ENCODE assay signal across 19 cellular contexts in genomic region chr5:173627860-173628392, GRCh38. TPM values are rescaled to one million over a fixed set of nuclear protein-coding genes. Genes with fewer than 3 reads are reported as not detected.
DNase-seq lines count a peak whose midpoint lies in the region; ATAC-seq lines count a peak whose summit lies in the region.
"Had no signal": no experiment of that assay in that cellular context is flagged by ENCODE, and none has a peak within 500 bp of the region (broad histone marks: within the 10 kb centered on the region; RNA-seq: fewer than 3 reads in every experiment).

No MANE protein-coding gene starts in this region.

- H3K79me2 ChIP-seq in trophoblast cell (ENCODE audit: control insufficient read depth, insufficient read depth, low read length, poor library complexity), result no peaks in the 10 kb centered on the region

- WGBS in trophoblast cell (ENCODE audit: extremely low coverage, insufficient coverage, insufficient read length), result no CpG with 5 or more reads among the region's 11 CpGs

- H2BK120ac ChIP-seq in trophoblast cell (ENCODE audit: insufficient read depth, low read length, poor library complexity), result peak overlapping the region; percentile 8

- H4K91ac ChIP-seq in trophoblast cell (ENCODE audit: low read depth, low read length), result peak overlapping the region; percentile 40

- H3K27ac Mint-ChIP-seq in activated naive CD4-positive, alpha-beta T cell treated with anti-CD3 and anti-CD28 coated beads, Interleukin-2, amount 50 U/mL, for 72 hours, result no peak overlapping the region
- H3K27ac Mint-ChIP-seq: activated T-helper 2 cell treated with anti-CD3 and anti-CD28 coated beads, Interferon-gamma antibody, Interleukin-2, Interleukin-4, amounts not matched to agents 10 μg/mL and 5 μg/mL and 100 μg/mL, durations not matched to agents 14 hours and 24 hours and 36 hours; CD8-positive, alpha-beta T cell; dendritic cell treated with granulocyte-macrophage colony-stimulating factor and Interleukin-4, amounts not matched to agents 40 ng/mL and 50 ng/mL, for 4 days; natural killer cell; stimulated activated effector memory CD8-positive, alpha-beta T cell treated with anti-CD3 and anti-CD28 coated beads, Interleukin-12 subunit alpha, Interleukin-12 subunit beta, amount 100 ng/mL, for 72 hours had no signal

- H3K4me2 ChIP-seq in trophoblast cell (ENCODE audit: low read length), result peak overlapping the region; percentile 11

- H3K27me3 ChIP-seq in trophoblast cell (ENCODE audit: insufficient read depth, low read length), result no peaks in the 10 kb centered on the region
- H3K27me3 ChIP-seq: left lung, uterus had no signal

- DNase-seq in G401 (ENCODE audit: low spot score), result peak; percentile 54
- peak; percentile 32 for DNase-seq in cerebellum (ENCODE audit: low spot score)
- DNase-seq in left kidney (ENCODE audit: low read depth, low spot score), result peak; percentile 37
- DNase-seq in trophoblast cell, result peak in 1 of 2 donors; percentile 36
- DNase-seq in central memory CD4-positive, alpha-beta T cell, result no peak
- DNase-seq in activated naive CD4-positive, alpha-beta T cell treated with anti-CD3 and anti-CD28 coated beads, Interleukin-2, amount 50 U/mL, for 72 hours (ENCODE audit: low spot score in 2 of 2), result no peak
- no peak for DNase-seq in activated gamma-delta T cell (lab: John Stamatoyannopoulos, UW)
- no peak for DNase-seq in posterior vena cava (ENCODE audit: low spot score)
- DNase-seq: aorta; CD8-positive, alpha-beta T cell; GM23248; left lung; natural killer cell; NCI-H2081 treated with DMSO at 0.1 percent for 48 hours; NCI-H82; uterus had no signal

- no peak overlapping the region for H3K18ac ChIP-seq in trophoblast cell (ENCODE audit: low read length)

- H3K4ac ChIP-seq in trophoblast cell (ENCODE audit: low read depth, low read length), result no peak overlapping the region

- H3K23ac ChIP-seq in trophoblast cell (ENCODE audit: low read length), result no peak overlapping the region

- no peaks in the 10 kb centered on the region for H3K36me3 ChIP-seq in trophoblast cell (ENCODE audit: control insufficient read depth in 1 of 2, insufficient read depth in 2 of 2, low read length in 2 of 2)
- H3K36me3 ChIP-seq: left lung, uterus had no signal

- H4K8ac ChIP-seq in trophoblast cell (ENCODE audit: low read depth, low read length), result peak overlapping the region; percentile 46

- peaks cover 13% of the 10 kb centered on the region for H3K79me1 ChIP-seq in trophoblast cell (ENCODE audit: low read length)

- no peak overlapping the region for H3K9ac ChIP-seq in trophoblast cell (ENCODE audit: low read length)
- H3K9ac ChIP-seq: GM23248 had no signal

- no peak overlapping the region for H2AK5ac ChIP-seq in trophoblast cell (ENCODE audit: low read length)

- in situ Hi-C loops in G401 (cut with HindIII; ENCODE audit: low sequenced_read_pairs), result no loop called here

- H3K4me1 ChIP-seq in trophoblast cell (ENCODE audit: control insufficient read depth in 1 of 2, insufficient read depth in 2 of 2, low read length in 2 of 2), result peaks cover 26 to 31% of the 10 kb centered on the region in 2 experiments
- H3K4me1 ChIP-seq: left lung, uterus had no signal

- no peaks in the 10 kb centered on the region for H3K36me3 Mint-ChIP-seq in activated naive CD4-positive, alpha-beta T cell treated with anti-CD3 and anti-CD28 coated beads, Interleukin-2, amount 50 U/mL, for 72 hours
- H3K36me3 Mint-ChIP-seq: CD8-positive, alpha-beta T cell; natural killer cell; stimulated activated effector memory CD8-positive, alpha-beta T cell treated with anti-CD3 and anti-CD28 coated beads, Interleukin-12 subunit alpha, Interleukin-12 subunit beta, amount 100 ng/mL, for 72 hours had no signal

- peak overlapping the region; percentile 83 for H2BK12ac ChIP-seq in trophoblast cell (ENCODE audit: low read length)

- H3K27ac ChIP-seq in trophoblast cell (ENCODE audit: low read depth, low read length), result peak overlapping the region; percentile 21
- H3K27ac ChIP-seq: GM23248, left lung, uterus had no signal

- H3K9me3 ChIP-seq in trophoblast cell (ENCODE audit: insufficient read depth, low read depth, low read length), result no peaks in the 10 kb centered on the region
- H3K9me3 ChIP-seq: left lung, uterus had no signal

- no peak overlapping the region for H3K14ac ChIP-seq in trophoblast cell (ENCODE audit: low read length)

- H3K4me3 ChIP-seq in trophoblast cell (ENCODE audit: low read depth, low read length), result no peak overlapping the region
- H3K4me3 ChIP-seq: GM23248, left lung, uterus had no signal

- intact Hi-C loops in posterior vena cava (cut with DNase I), result no loop called here

- H3K9me3 Mint-ChIP-seq in activated naive CD4-positive, alpha-beta T cell treated with anti-CD3 and anti-CD28 coated beads, Interleukin-2, amount 50 U/mL, for 72 hours, result no peaks in the 10 kb centered on the region
- H3K9me3 Mint-ChIP-seq: activated T-helper 2 cell treated with anti-CD3 and anti-CD28 coated beads, Interferon-gamma antibody, Interleukin-2, Interleukin-4, amounts not matched to agents 10 μg/mL and 5 μg/mL and 100 μg/mL, durations not matched to agents 14 hours and 24 hours and 36 hours; CD8-positive, alpha-beta T cell; dendritic cell treated with granulocyte-macrophage colony-stimulating factor and Interleukin-4, amounts not matched to agents 40 ng/mL and 50 ng/mL, for 4 days; natural killer cell; stimulated activated effector memory CD8-positive, alpha-beta T cell treated with anti-CD3 and anti-CD28 coated beads, Interleukin-12 subunit alpha, Interleukin-12 subunit beta, amount 100 ng/mL, for 72 hours had no signal

- no peak overlapping the region for H4K12ac ChIP-seq in trophoblast cell (ENCODE audit: low read depth, low read length)

- peak overlapping the region; percentile 60 for H2BK5ac ChIP-seq in trophoblast cell (ENCODE audit: low read depth, low read length, poor library complexity)

- no peak for ATAC-seq in activated naive CD4-positive, alpha-beta T cell treated with anti-CD3 and anti-CD28 coated beads, Interleukin-2, amount 50 U/mL, for 72 hours
- ATAC-seq: CD8-positive, alpha-beta T cell; left lung; natural killer cell; stimulated activated effector memory CD8-positive, alpha-beta T cell treated with anti-CD3 and anti-CD28 coated beads, Interleukin-12 subunit alpha, Interleukin-12 subunit beta, amount 100 ng/mL, for 72 hours had no signal

- H2AFZ ChIP-seq in trophoblast cell (ENCODE audit: insufficient read depth, low read length, poor library complexity), result no peak overlapping the region
- H2AFZ ChIP-seq: GM23248 had no signal

RNA-seq across cellular contexts. Expression of gene BOD1, which starts 11.5 kb away (rescaled TPM):
- 85.4 and 98.6 TPM in 2 replicates for total RNA-seq in G401 (2014; rRNA removed; shearing (Covaris generic))
- total RNA-seq in cerebellum, result 46.4 TPM
- polyA plus RNA-seq in trophoblast cell (2013), result 58.2 and 60.5 TPM in 2 replicates
- total RNA-seq in activated naive CD4-positive, alpha-beta T cell treated with anti-CD3 and anti-CD28 coated beads, Interleukin-2, amount 50 U/mL, for 72 hours, result 10 to 100 TPM; 24.4 to 24.8 TPM
- total RNA-seq in posterior vena cava, result 10 to 100 TPM; 34.8 to 35.6 TPM

Comparison
In these comparisons a context has a peak if more than half of its experiments do, and no peak if none do; other contexts are left out.
1. DNase-seq: peak in G401 (single experiment), cerebellum (single experiment) and left kidney (single experiment); none in central memory CD4-positive, alpha-beta T cell (single experiment), activated naive CD4-positive, alpha-beta T cell treated with anti-CD3 and anti-CD28 coated beads, Interleukin-2, amount 50 U/mL, for 72 hours (0 of 2), activated gamma-delta T cell (single experiment) and posterior vena cava (single experiment).